In genomic region chrX:35439042-35439639, GRCh38 we compare ENCODE assay signal across 14 cellular contexts.
DNase-seq lines count a peak whose midpoint lies in the region; ATAC-seq and TF ChIP-seq lines count a peak whose summit lies in the region.
"Had no signal": no experiment of that assay in that cellular context is flagged by ENCODE, and none has a peak within 500 bp of the region (broad histone marks: within the 10 kb centered on the region; RNA-seq: fewer than 3 reads in every experiment).

No MANE protein-coding gene starts in this region.

- H4K91ac ChIP-seq in trophoblast cell (ENCODE audit: low read depth, low read length): no peak overlapping the region

- H3K79me2 ChIP-seq in mammary epithelial cell (ENCODE audit: insufficient read depth, low read length) (no peaks in the 10 kb centered on the region), trophoblast cell (ENCODE audit: control insufficient read depth, insufficient read depth, low read length, poor library complexity) (no peaks in the 10 kb centered on the region)

- no peak overlapping the region for H4K8ac ChIP-seq in trophoblast cell (ENCODE audit: low read depth, low read length)

- H3K4me1 ChIP-seq in mammary epithelial cell (ENCODE audit: insufficient read depth, low read length) (peaks cover 30% of the 10 kb centered on the region), breast epithelium (no peaks in the 10 kb centered on the region), body of pancreas (peaks cover 31% of the 10 kb centered on the region), trophoblast cell (ENCODE audit: control insufficient read depth in 1 of 2, insufficient read depth in 2 of 2, low read length in 2 of 2) (no peaks in the 10 kb centered on the region)

- H2BK12ac ChIP-seq in trophoblast cell (ENCODE audit: low read length): no peak overlapping the region

- CTCF ChIA-PET in mammary epithelial cell (lab: Charles Lee; ENCODE audit: low non-redundant PET): no interaction called here

- H3K4ac ChIP-seq in trophoblast cell (ENCODE audit: low read depth, low read length): no peak overlapping the region

- H2AK5ac ChIP-seq in trophoblast cell (ENCODE audit: low read length): no peak overlapping the region

- TF ChIP-seq CTCF in mammary epithelial cell (conservative IDR thresholded peaks at IDR 0.05 in 1 of 2, IDR thresholded peaks at IDR 0.05 in 1 of 2; ENCODE audit: extremely low read depth in 1 of 2, insufficient read depth in 1 of 2, low read depth in 1 of 2, low read length in 2 of 2) (no peak), breast epithelium (IDR thresholded peaks at IDR 0.05) (no peak), body of pancreas (IDR thresholded peaks at IDR 0.05) (no peak)

- 68% methylated on average over 2 of the region's 3 CpGs for WGBS in mammary epithelial cell (ENCODE audit: low coverage, missing lambda C conversion rate)
- WGBS in body of pancreas, 2 donors: 29 to 38% methylated on average over 3 of the region's 3 CpGs
- no CpG with 5 or more reads among the region's 3 CpGs for WGBS in trophoblast cell (ENCODE audit: extremely low coverage, insufficient coverage, insufficient read length)

- dilution Hi-C loops in mammary epithelial cell (cut with HindIII; ENCODE audit: low sequenced_read_pairs): no loop called here

- no peaks in the 10 kb centered on the region for H4K20me1 ChIP-seq in mammary epithelial cell (ENCODE audit: insufficient read depth, low read length)
- H4K20me1 ChIP-seq: BLaER1 treated with 17β-estradiol and CSF1 and Interleukin-3, amounts not matched to agents 10 nM and 100 nM had no signal

- no peak overlapping the region for H2BK120ac ChIP-seq in trophoblast cell (ENCODE audit: insufficient read depth, low read length, poor library complexity)

- TF ChIP-seq POLR2A in breast epithelium (IDR thresholded peaks at IDR 0.05) (no peak), body of pancreas (IDR thresholded peaks at IDR 0.05) (no peak)

- no peaks in the 10 kb centered on the region for H3K36me3 ChIP-seq in mammary epithelial cell (ENCODE audit: insufficient read depth, low read length)
- H3K36me3 ChIP-seq in breast epithelium: no peaks in the 10 kb centered on the region
- H3K36me3 ChIP-seq in body of pancreas (replicated peaks in 1 of 2; ENCODE audit: insufficient read depth in 1 of 2, low read depth in 2 of 2): no peaks in the 10 kb centered on the region
- no peaks in the 10 kb centered on the region for H3K36me3 ChIP-seq in trophoblast cell (ENCODE audit: control insufficient read depth in 1 of 2, insufficient read depth in 2 of 2, low read length in 2 of 2)
- H3K36me3 ChIP-seq: BLaER1 treated with 17β-estradiol and CSF1 and Interleukin-3, amounts not matched to agents 10 nM and 100 nM had no signal

- H3K9ac ChIP-seq in mammary epithelial cell (ENCODE audit: insufficient read depth, low read length) (no peak overlapping the region), trophoblast cell (ENCODE audit: low read length) (no peak overlapping the region)
- H3K9ac ChIP-seq: BLaER1 treated with 17β-estradiol and CSF1 and Interleukin-3, amounts not matched to agents 10 nM and 100 nM had no signal

- no peaks in the 10 kb centered on the region for H3K79me1 ChIP-seq in trophoblast cell (ENCODE audit: low read length)

- H2AFZ ChIP-seq in mammary epithelial cell (ENCODE audit: low read depth, low read length) (peak overlapping the region; percentile 44), trophoblast cell (ENCODE audit: insufficient read depth, low read length, poor library complexity) (no peak overlapping the region)
- H2AFZ ChIP-seq: GM23338 had no signal

- intact Hi-C loops in mammary epithelial cell (cut with micrococcal nuclease) (no loop called here), breast epithelium (cut with DNase I; ENCODE audit: low total_unique reads) (no loop called here), body of pancreas (cut with DNase I) (no loop called here)

- no peak overlapping the region for H2BK5ac ChIP-seq in trophoblast cell (ENCODE audit: low read depth, low read length, poor library complexity)

- H3K4me3 ChIP-seq in mammary epithelial cell (replicated peaks in 1 of 3; ENCODE audit: insufficient read depth in 1 of 3, low read depth in 2 of 3, low read length in 3 of 3) (no peak overlapping the region), breast epithelium (no peak overlapping the region), body of pancreas (no peak overlapping the region), trophoblast cell (ENCODE audit: low read depth, low read length) (no peak overlapping the region)
- H3K4me3 ChIP-seq: BLaER1 treated with 17β-estradiol and CSF1 and Interleukin-3, amounts not matched to agents 10 nM and 100 nM; GM23338 had no signal

- in situ Hi-C loops in mammary epithelial cell (cut with MboI; ENCODE audit: low sequenced_read_pairs in 2 of 2): no loop called here

- no TSS peak for BruUV-seq in mammary epithelial cell (replicated peaks; lab: Mats Ljungman, UMichigan)

- H4K12ac ChIP-seq in trophoblast cell (ENCODE audit: low read depth, low read length): no peak overlapping the region

- DNase-seq in mammary epithelial cell: no peak
- no peak for DNase-seq in breast epithelium (ENCODE audit: low spot score in 2 of 2)
- peak; percentile 18 for DNase-seq in ELF-1 (ENCODE audit: low read depth, low spot score)
- no peak for DNase-seq in body of pancreas
- no peak for DNase-seq in trophoblast cell
- DNase-seq in NK-92 (lab: John Stamatoyannopoulos, UW; ENCODE audit: unreplicated experiment): no peak
- DNase-seq: 8988T; ACHN; CD4-positive, CD25-positive, alpha-beta regulatory T cell; DND-41; H7 had no signal

- H3K18ac ChIP-seq in trophoblast cell (ENCODE audit: low read length): no peak overlapping the region

- H3K23ac ChIP-seq in trophoblast cell (ENCODE audit: low read length): no peak overlapping the region

- H3K9me3 ChIP-seq in mammary epithelial cell (replicated peaks; ENCODE audit: insufficient read depth, low read length): no peaks in the 10 kb centered on the region
- H3K9me3 ChIP-seq in breast epithelium: no peaks in the 10 kb centered on the region
- no peaks in the 10 kb centered on the region for H3K9me3 ChIP-seq in body of pancreas
- H3K9me3 ChIP-seq in trophoblast cell (ENCODE audit: insufficient read depth, low read depth, low read length): no peaks in the 10 kb centered on the region

- peak overlapping the region; percentile 3 for H3K4me2 ChIP-seq in mammary epithelial cell (ENCODE audit: insufficient read depth, low read depth, low read length)
- H3K4me2 ChIP-seq in trophoblast cell (ENCODE audit: low read length): no peak overlapping the region
- H3K4me2 ChIP-seq: BLaER1 treated with 17β-estradiol and CSF1 and Interleukin-3, amounts not matched to agents 10 nM and 100 nM; GM23338 had no signal

- ATAC-seq in body of pancreas: no peak
- ATAC-seq in HG03521 (IDR thresholded peaks at IDR 0.05; ENCODE audit: unreplicated experiment): no peak
- ATAC-seq: GM23338 had no signal

- H3K27ac ChIP-seq in mammary epithelial cell (ENCODE audit: insufficient read depth, low read depth, low read length) (no peak overlapping the region), breast epithelium (no peak overlapping the region), body of pancreas (peak overlapping the region in 3 of 4 donors; percentile 22 to 70 (median 30)), trophoblast cell (ENCODE audit: low read depth, low read length) (peak overlapping the region; percentile 34)
- H3K27ac ChIP-seq: BLaER1 treated with 17β-estradiol and CSF1 and Interleukin-3, amounts not matched to agents 10 nM and 100 nM had no signal

- H3K27me3 ChIP-seq in mammary epithelial cell (ENCODE audit: insufficient read depth, low read length) (no peaks in the 10 kb centered on the region), breast epithelium (peaks cover 0 to 8% of the 10 kb centered on the region in 2 donors), body of pancreas (no peaks in the 10 kb centered on the region), trophoblast cell (ENCODE audit: insufficient read depth, low read length) (no peaks in the 10 kb centered on the region)

- H3K14ac ChIP-seq in trophoblast cell (ENCODE audit: low read length): no peak overlapping the region

Comparison
In these comparisons a context has a peak if more than half of its experiments do, and no peak if none do; other contexts are left out.
1. H3K27ac ChIP-seq: peak in body of pancreas (3 of 4) and trophoblast cell (single experiment); none in mammary epithelial cell (single experiment) and breast epithelium (0 of 2).